In the genomic region with DNA sequence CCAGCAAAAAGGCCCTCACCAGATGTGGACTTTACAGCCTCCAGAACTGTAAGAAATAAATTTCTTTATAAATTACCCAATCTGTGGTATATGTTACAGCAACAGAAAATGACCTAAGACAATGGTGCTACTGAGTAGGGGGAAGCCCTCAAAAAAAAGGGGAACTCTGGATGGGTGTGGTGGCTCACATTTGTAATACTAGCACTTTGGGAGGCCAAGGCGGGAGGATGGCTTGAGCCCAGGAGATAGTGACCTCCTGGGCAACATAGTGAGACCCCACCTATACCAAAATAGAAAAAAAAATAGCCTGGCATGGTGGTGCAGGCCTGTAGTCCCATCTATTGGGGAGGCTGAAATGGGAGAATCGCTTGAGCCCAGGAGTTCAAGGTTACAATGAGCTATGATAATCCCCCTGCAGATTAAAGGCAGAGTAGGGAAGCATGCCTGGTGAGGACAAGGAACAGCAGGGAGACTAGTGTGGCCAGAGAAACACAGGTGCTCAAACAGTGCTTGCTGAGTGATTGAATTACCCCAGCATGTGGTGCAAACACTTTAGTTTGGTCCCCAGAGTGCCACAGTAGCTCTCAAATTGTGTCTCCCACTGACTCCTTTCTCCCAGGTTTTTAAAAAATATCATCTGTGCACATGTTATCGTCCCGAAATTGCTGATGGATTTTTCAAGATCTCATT, we compare ENCODE assay signal across 11 cellular contexts. TPM values are rescaled to one million over a fixed set of nuclear protein-coding genes. Genes with fewer than 3 reads are reported as not detected.
DNase-seq lines count a peak whose midpoint lies in the region; ATAC-seq and TF ChIP-seq lines count a peak whose summit lies in the region.
"Had no signal": no experiment of that assay in that cellular context is flagged by ENCODE, and none has a peak within 500 bp of the region (broad histone marks: within the 10 kb centered on the region; RNA-seq: fewer than 3 reads in every experiment).

No MANE protein-coding gene starts in this region.

- peaks cover 58% of the 10 kb centered on the region for H3K4me1 ChIP-seq in OCI-LY7 (ENCODE audit: insufficient read depth, low read length, poor library complexity, severe bottlenecking)
- H3K4me1 ChIP-seq in lower lobe of right lung, result peaks cover 56% of the 10 kb centered on the region
- peaks cover 8% of the 10 kb centered on the region for H3K4me1 ChIP-seq in smooth muscle cell (ENCODE audit: low read depth)

- no peak for TF ChIP-seq CTCF in NB4 (IDR thresholded peaks at IDR 0.05; ENCODE audit: low read depth, low read length)
- TF ChIP-seq CTCF in OCI-LY7 (conservative IDR thresholded peaks at IDR 0.05; ENCODE audit: low read length), result no peak
- no peak for TF ChIP-seq CTCF in lower lobe of right lung (IDR thresholded peaks at IDR 0.05)
- no peak for TF ChIP-seq CTCF in smooth muscle cell (IDR thresholded peaks at IDR 0.05; ENCODE audit: borderline replicate concordance, insufficient read depth, poor library complexity, severe bottlenecking)

- DNase-seq in CD1c-positive myeloid dendritic cell (ENCODE audit: extremely low spot score) (peak; percentile 93), NB4 (ENCODE audit: low read depth) (peak; percentile 89), OCI-LY7 (ENCODE audit: low spot score) (no peak), lower lobe of right lung (no peak), smooth muscle cell (lab: John Stamatoyannopoulos, UW; ENCODE audit: unreplicated experiment) (no peak), NCI-H2227 (lab: John Stamatoyannopoulos, UW; ENCODE audit: unreplicated experiment) (no peak)
- no peak for DNase-seq in stimulated activated naive CD4-positive, alpha-beta T cell treated with Interleukin-2 at 50 U/mL for 16 hours (lab: John Stamatoyannopoulos, UW)
- DNase-seq: C1 segment of cervical spinal cord, left colon, PC-3 had no signal

- H3K4me3 ChIP-seq in NB4 (ENCODE audit: low read depth, low read length), result no peak overlapping the region
- no peak overlapping the region for H3K4me3 ChIP-seq in OCI-LY7 (ENCODE audit: low read depth, low read length, poor library complexity, severe bottlenecking)
- no peak overlapping the region for H3K4me3 ChIP-seq in lower lobe of right lung
- H3K4me3 ChIP-seq in smooth muscle cell, result no peak overlapping the region

- BruUV-seq in OCI-LY7 (replicated peaks; lab: Mats Ljungman, UMichigan), result no TSS peak

- 88% methylated on average over 4 of the region's 4 CpGs for WGBS in smooth muscle cell (ENCODE audit: low lambda C conversion rate)

- H3F3A ChIP-seq in smooth muscle cell (ENCODE audit: low read depth), result no peaks in the 10 kb centered on the region

- no peaks in the 10 kb centered on the region for H3K9me3 ChIP-seq in OCI-LY7 (ENCODE audit: low read length)
- H3K9me3 ChIP-seq in lower lobe of right lung, result no peaks in the 10 kb centered on the region
- H3K9me3 ChIP-seq in smooth muscle cell (replicated peaks; ENCODE audit: low read depth), result no peaks in the 10 kb centered on the region

- no peaks in the 10 kb centered on the region for H3K79me2 ChIP-seq in OCI-LY7 (ENCODE audit: insufficient read depth, low read depth, low read length)
- H3K79me2 ChIP-seq in smooth muscle cell (ENCODE audit: low read depth), result no peaks in the 10 kb centered on the region

- H3K27me3 ChIP-seq in lower lobe of right lung (ENCODE audit: low read depth) (no peaks in the 10 kb centered on the region), smooth muscle cell (ENCODE audit: low read depth) (no peaks in the 10 kb centered on the region)

- H3K9me2 ChIP-seq in OCI-LY7 (ENCODE audit: insufficient read depth, low read length), result no peaks in the 10 kb centered on the region

- POLR2A ChIA-PET in OCI-LY7 (lab: Charles Lee), result interaction anchor here (0.7 to 1.3 kb wide), 4 partner anchors 8 to 225 kb away, joined by 3 to 5 read pairs (median 3); no protein-coding TSS in a partner anchor

- H4K20me1 ChIP-seq in OCI-LY7 (ENCODE audit: insufficient read depth, low read length) (no peaks in the 10 kb centered on the region), smooth muscle cell (ENCODE audit: low read depth) (no peaks in the 10 kb centered on the region)

- no peak for TF ChIP-seq POLR2A in NB4 (IDR thresholded peaks at IDR 0.05; ENCODE audit: extremely low read depth, insufficient read length)

- no peak overlapping the region for H3K9ac ChIP-seq in smooth muscle cell (ENCODE audit: low read depth)

- ATAC-seq in lower lobe of right lung (peak; percentile 52 to 74), GM21723 (IDR thresholded peaks at IDR 0.05; ENCODE audit: unreplicated experiment) (no peak)
- ATAC-seq: left colon, PC-3 had no signal

- intact Hi-C loops in OCI-LY7 (cut with micrococcal nuclease; ENCODE audit: unreplicated experiment) (no loop called here), lower lobe of right lung (cut with DNase I) (no loop called here)

- H3K4me2 ChIP-seq in OCI-LY7 (ENCODE audit: low read length) (peak overlapping the region; percentile 46), smooth muscle cell (no peak overlapping the region)

- CTCF ChIA-PET in OCI-LY7 (lab: Charles Lee; ENCODE audit: unreplicated experiment), result interaction anchor here (1.7 kb wide), 1 partner anchor 15 kb away, joined by 6 read pairs; no protein-coding TSS in a partner anchor

- H3K27ac ChIP-seq in OCI-LY7 (ENCODE audit: low read depth, low read length, poor library complexity, severe bottlenecking), result no peak overlapping the region
- H3K27ac ChIP-seq in lower lobe of right lung, result peak overlapping the region; percentile 76
- H3K27ac ChIP-seq in smooth muscle cell (ENCODE audit: low read depth), result no peak overlapping the region

- no peak overlapping the region for H2AFZ ChIP-seq in OCI-LY7 (ENCODE audit: low read length)
- no peak overlapping the region for H2AFZ ChIP-seq in smooth muscle cell (ENCODE audit: low read depth)

- no peaks in the 10 kb centered on the region for H3K36me3 ChIP-seq in OCI-LY7 (ENCODE audit: insufficient read depth, low read length)
- H3K36me3 ChIP-seq in lower lobe of right lung, result no peaks in the 10 kb centered on the region
- no peaks in the 10 kb centered on the region for H3K36me3 ChIP-seq in smooth muscle cell (ENCODE audit: low read depth)

RNA-seq across cellular contexts. Expression of a gene that starts 13.9 kb away (rescaled TPM):
- total RNA-seq in OCI-LY7 (2014; rRNA removed; shearing (Covaris generic)), result 26.3 and 34.6 TPM in 2 replicates
- total RNA-seq in OCI-LY7 (2022) (53.0 and 64.9 TPM in 2 replicates), lower lobe of right lung (74.5 TPM), smooth muscle cell (25.5 and 26.2 TPM in 2 replicates)
- 17.1 and 18.8 TPM in 2 replicates for polyA plus RNA-seq in smooth muscle cell

Comparison
In these comparisons a context has a peak if more than half of its experiments do, and no peak if none do; other contexts are left out.
1. DNase-seq: peak in CD1c-positive myeloid dendritic cell (single experiment) and NB4 (single experiment); none in OCI-LY7 (single experiment), lower lobe of right lung (single experiment), smooth muscle cell (single experiment), stimulated activated naive CD4-positive, alpha-beta T cell treated with Interleukin-2 at 50 U/mL for 16 hours (single experiment) and NCI-H2227 (single experiment).